Comparison of ENCODE assay signal across 16 cellular contexts in genomic region chr5:175336781-175337180, GRCh38.
"Had no signal": no experiment of that assay in that cellular context is flagged by ENCODE, and none has a peak within 500 bp of the region (broad histone marks: within the 10 kb centered on the region; RNA-seq: fewer than 3 reads in every experiment).

No MANE protein-coding gene starts in this region.

- H3K4me3 ChIP-seq: ascending aorta, colonic mucosa, lung, spleen, thyroid gland had no signal

- H3K36me3 Mint-ChIP-seq: activated naive CD4-positive, alpha-beta T cell treated with anti-CD3 and anti-CD28 coated beads, Interleukin-2, amount 50 U/mL, for 24 hours; natural killer cell treated with Interleukin-12 subunit alpha and Interleukin-12 subunit beta and Interleukin-15 and Interleukin-18, amount 100 ng/mL, for 72 hours had no signal

- H3K9me3 Mint-ChIP-seq: activated naive CD4-positive, alpha-beta T cell treated with anti-CD3 and anti-CD28 coated beads, Interleukin-2, amount 50 U/mL, for 24 hours; central memory CD8-positive, alpha-beta T cell had no signal

- DNase-seq: activated CD4-positive, alpha-beta T cell treated with anti-CD3 and anti-CD28 coated beads, Interleukin-2, amount 50 U/mL, for 4 hours; activated gamma-delta T cell; colonic mucosa; foreskin keratinocyte; hippocampal formation; left cardiac atrium; spleen; stimulated activated CD4-positive, alpha-beta T cell treated with anti-CD3 and anti-CD28 coated beads, Interleukin-1b, Interleukin-23, amount 100 ng/mL, for 48 hours; stimulated activated naive CD4-positive, alpha-beta T cell treated with Interleukin-2 at 50 U/mL for 16 hours; thyroid gland had no signal

- H3K4me3 Mint-ChIP-seq: activated naive CD4-positive, alpha-beta T cell treated with anti-CD3 and anti-CD28 coated beads, Interleukin-2, amount 50 U/mL, for 24 hours; central memory CD8-positive, alpha-beta T cell; natural killer cell treated with Interleukin-12 subunit alpha and Interleukin-12 subunit beta and Interleukin-15 and Interleukin-18, amount 100 ng/mL, for 72 hours had no signal

- H3K27ac Mint-ChIP-seq: activated naive CD4-positive, alpha-beta T cell treated with anti-CD3 and anti-CD28 coated beads, Interleukin-2, amount 50 U/mL, for 24 hours; natural killer cell treated with Interleukin-12 subunit alpha and Interleukin-12 subunit beta and Interleukin-15 and Interleukin-18, amount 100 ng/mL, for 72 hours had no signal

- H3K4me1 Mint-ChIP-seq: activated naive CD4-positive, alpha-beta T cell treated with anti-CD3 and anti-CD28 coated beads, Interleukin-2, amount 50 U/mL, for 24 hours; central memory CD8-positive, alpha-beta T cell had no signal

- H2AFZ ChIP-seq: parathyroid adenoma had no signal

- H3K36me3 ChIP-seq: ascending aorta, colonic mucosa, spleen, thyroid gland had no signal

- H3K4me1 ChIP-seq: ascending aorta, colonic mucosa, foreskin keratinocyte, parathyroid adenoma, spleen, thyroid gland had no signal

- H3K9me3 ChIP-seq: ascending aorta, colonic mucosa, thyroid gland had no signal

- H3K27me3 ChIP-seq: ascending aorta, colonic mucosa, thyroid gland had no signal

- H3K79me2 ChIP-seq: parathyroid adenoma had no signal

- H3K27ac ChIP-seq: ascending aorta, colonic mucosa, foreskin keratinocyte, parathyroid adenoma, spleen, thyroid gland had no signal

- ATAC-seq: foreskin keratinocyte; left cardiac atrium; natural killer cell treated with Interleukin-12 subunit alpha and Interleukin-12 subunit beta and Interleukin-15 and Interleukin-18, amount 100 ng/mL, for 72 hours had no signal
